ENCODE assay signal across 23 cellular contexts in genomic region chr7:158750702-158751101, GRCh38.
"Had no signal": no experiment of that assay in that cellular context is flagged by ENCODE, and none has a peak within 500 bp of the region (broad histone marks: within the 10 kb centered on the region; RNA-seq: fewer than 3 reads in every experiment).

No MANE protein-coding gene starts in this region.

- H3K4me1 Mint-ChIP-seq: activated CD4-positive, alpha-beta T cell treated with anti-CD3 and anti-CD28 coated beads, Interleukin-2, amount 10 ng/mL, durations not matched to agents 24 days and 14 days had no signal

- H3K4me3 Mint-ChIP-seq: activated CD4-positive, alpha-beta memory T cell treated with anti-CD3 and anti-CD28 coated beads for 36 hours; activated CD4-positive, alpha-beta T cell treated with anti-CD3 and anti-CD28 coated beads for 36 hours; activated CD4-positive, alpha-beta T cell treated with anti-CD3 and anti-CD28 coated beads, Interleukin-2, amount 10 ng/mL, durations not matched to agents 24 days and 14 days; activated T-cell treated with anti-CD3 and anti-CD28 coated beads, Interleukin-2, amount 50 U/mL, for 72 hours had no signal

- DNase-seq: activated CD4-positive, alpha-beta memory T cell treated with anti-CD3 and anti-CD28 coated beads for 36 hours; activated CD4-positive, alpha-beta T cell treated with anti-CD3 and anti-CD28 coated beads for 36 hours; activated CD4-positive, alpha-beta T cell treated with anti-CD3 and anti-CD28 coated beads, Interleukin-2, amount 10 ng/mL, durations not matched to agents 24 days and 14 days; activated CD4-positive, CD25-positive, alpha-beta regulatory T cell; activated CD4-positive, CD25-positive, alpha-beta regulatory T cell treated with anti-CD3 and anti-CD28 coated beads, Interleukin-2, amount 50 U/mL, for 72 hours; activated CD8-positive, alpha-beta memory T cell treated with anti-CD3 and anti-CD28 coated beads for 24 hours; activated gamma-delta T cell; activated naive CD4-positive, alpha-beta T cell; activated naive CD4-positive, alpha-beta T cell treated with anti-CD3 and anti-CD28 coated beads, Interleukin-2, amount 50 U/mL, for 16 hours; activated T-cell treated with anti-CD3 and anti-CD28 coated beads, Interleukin-2, amount 50 U/mL, for 72 hours; adrenal gland; amygdala; aorta; body of pancreas; caudate nucleus; cortex of kidney; dermis blood vessel endothelial cell; effector CD8-positive, alpha-beta T cell; foreskin fibroblast; heart right ventricle; T-helper 2 cell had no signal

- H3K27ac ChIP-seq: adrenal gland, body of pancreas, epithelial cell of prostate, heart right ventricle had no signal

- H3K27me3 ChIP-seq: adrenal gland, body of pancreas, gastroesophageal sphincter, heart right ventricle had no signal

- H3K27me3 Mint-ChIP-seq: activated CD4-positive, alpha-beta memory T cell treated with anti-CD3 and anti-CD28 coated beads for 36 hours; activated CD4-positive, alpha-beta T cell treated with anti-CD3 and anti-CD28 coated beads for 36 hours; activated CD4-positive, alpha-beta T cell treated with anti-CD3 and anti-CD28 coated beads, Interleukin-2, amount 10 ng/mL, durations not matched to agents 24 days and 14 days had no signal

- H3K4me1 ChIP-seq: adrenal gland, body of pancreas had no signal

- H3K4me3 ChIP-seq: adrenal gland, body of pancreas, gastroesophageal sphincter, heart right ventricle had no signal

- ATAC-seq: activated CD4-positive, alpha-beta T cell treated with anti-CD3 and anti-CD28 coated beads for 36 hours; activated T-cell treated with anti-CD3 and anti-CD28 coated beads, Interleukin-2, amount 50 U/mL, for 72 hours; body of pancreas; gastroesophageal sphincter; heart right ventricle had no signal

- H3K27ac Mint-ChIP-seq: activated CD4-positive, alpha-beta memory T cell treated with anti-CD3 and anti-CD28 coated beads for 36 hours; activated CD4-positive, alpha-beta T cell treated with anti-CD3 and anti-CD28 coated beads for 36 hours; activated CD4-positive, alpha-beta T cell treated with anti-CD3 and anti-CD28 coated beads, Interleukin-2, amount 10 ng/mL, durations not matched to agents 24 days and 14 days; activated T-cell treated with anti-CD3 and anti-CD28 coated beads, Interleukin-2, amount 50 U/mL, for 72 hours had no signal

- H3K9me3 ChIP-seq: adrenal gland, body of pancreas, gastroesophageal sphincter, heart right ventricle had no signal

- H3K9me3 Mint-ChIP-seq: activated CD4-positive, alpha-beta memory T cell treated with anti-CD3 and anti-CD28 coated beads for 36 hours; activated CD4-positive, alpha-beta T cell treated with anti-CD3 and anti-CD28 coated beads, Interleukin-2, amount 10 ng/mL, durations not matched to agents 24 days and 14 days; activated T-cell treated with anti-CD3 and anti-CD28 coated beads, Interleukin-2, amount 50 U/mL, for 72 hours had no signal
